In the genomic region with DNA sequence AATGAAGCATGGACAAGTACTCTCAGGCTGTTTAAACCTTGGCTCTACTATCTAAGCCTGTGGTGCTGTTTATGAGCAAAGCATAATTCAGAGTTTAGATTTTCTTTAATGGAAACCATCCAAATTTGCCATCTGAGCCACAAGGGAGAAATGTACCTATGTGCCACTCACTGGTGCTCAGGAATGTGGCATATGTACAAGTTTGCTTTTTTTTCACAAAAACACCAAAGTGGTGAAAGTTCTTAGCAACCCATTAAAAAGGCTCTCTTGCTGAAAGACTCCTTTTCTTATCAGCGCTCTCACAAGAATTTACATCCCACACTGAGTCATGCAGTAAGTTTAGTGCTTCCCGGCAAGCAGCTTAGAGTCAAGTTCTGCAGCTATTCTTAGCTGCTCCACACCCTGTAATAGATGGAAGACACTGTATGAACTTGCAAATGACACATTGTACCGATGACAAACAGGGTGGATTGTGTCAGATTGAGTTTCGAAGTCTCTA, we compare ENCODE assay signal across 10 cellular contexts. TPM values are rescaled to one million over a fixed set of nuclear protein-coding genes. Genes with fewer than 3 reads are reported as not detected.
DNase-seq lines count a peak whose midpoint lies in the region; ATAC-seq, FAIRE-seq and TF ChIP-seq lines count a peak whose summit lies in the region.
"Had no signal": no experiment of that assay in that cellular context is flagged by ENCODE, and none has a peak within 500 bp of the region (broad histone marks: within the 10 kb centered on the region; RNA-seq: fewer than 3 reads in every experiment).

No MANE protein-coding gene starts in this region.

- no peaks in the 10 kb centered on the region for H3K36me3 ChIP-seq in liver (ENCODE audit: control insufficient read depth in 4 of 4, insufficient read depth in 3 of 4, low read depth in 1 of 4, low read length in 3 of 4)
- H3K36me3 ChIP-seq in HepG2 (replicated peaks in 1 of 2; ENCODE audit: control insufficient read depth in 1 of 2, insufficient read depth in 2 of 2, low read length in 2 of 2) = no peaks in the 10 kb centered on the region
- H3K36me3 ChIP-seq in lower lobe of right lung = no peaks in the 10 kb centered on the region
- H3K36me3 ChIP-seq: ascending aorta had no signal

- H2AFZ ChIP-seq in HepG2 (ENCODE audit: low read length) = no peak overlapping the region

- TF ChIP-seq CTCF in liver (IDR thresholded peaks at IDR 0.05; ENCODE audit: low read depth, low read length, missing input control) = no peak
- TF ChIP-seq CTCF in HepG2 (CRISPR knock-in tag; IDR thresholded peaks at IDR 0.05) = no peak
- TF ChIP-seq CTCF in coronary artery (IDR thresholded peaks at IDR 0.05) = no peak
- TF ChIP-seq CTCF in lower lobe of right lung (IDR thresholded peaks at IDR 0.05) = no peak

- H4K20me1 ChIP-seq in HepG2 (ENCODE audit: insufficient read depth, low read length) = no peaks in the 10 kb centered on the region

- no TSS peak for BruUV-seq in HepG2 (replicated peaks; lab: Mats Ljungman, UMichigan)

- no peak for DNase-seq in HepG2 (ENCODE audit: low spot score)
- no peak for DNase-seq in coronary artery (ENCODE audit: low spot score)
- no peak for DNase-seq in lower lobe of right lung
- DNase-seq in activated CD8-positive, alpha-beta T cell treated with anti-CD3 and anti-CD28 coated beads, Interleukin-2, amount 10 ng/mL, durations not matched to agents 7 days and 5 days = no peak
- no peak for DNase-seq in GM19240 (ENCODE audit: insufficient read length, low spot score)

- no peaks in the 10 kb centered on the region for H3K4me1 Mint-ChIP-seq in activated CD8-positive, alpha-beta T cell treated with anti-CD3 and anti-CD28 coated beads, Interleukin-2, amount 10 ng/mL, durations not matched to agents 7 days and 5 days (ENCODE audit: low read depth)

- ATAC-seq in HepG2 (no peak), lower lobe of right lung (peak; percentile 95 to 98), HG03159 (IDR thresholded peaks at IDR 0.05; ENCODE audit: unreplicated experiment) (no peak), GM19035 (IDR thresholded peaks at IDR 0.05; ENCODE audit: unreplicated experiment) (no peak)
- ATAC-seq in activated CD8-positive, alpha-beta T cell treated with anti-CD3 and anti-CD28 coated beads, Interleukin-2, amount 10 ng/mL, durations not matched to agents 7 days and 5 days = no peak

- H3K9me3 Mint-ChIP-seq in activated CD8-positive, alpha-beta T cell treated with anti-CD3 and anti-CD28 coated beads, Interleukin-2, amount 10 ng/mL, durations not matched to agents 7 days and 5 days (ENCODE audit: insufficient read depth) = no peaks in the 10 kb centered on the region

- in situ Hi-C loops in HepG2 (cut with HindIII; ENCODE audit: extremely low pct_ligation_motif_present, low pct_unique_long_range_greater_than_20kb) = no loop called here

- FAIRE-seq in HepG2 (lab: Jason Lieb, UNC) = no peak

- H3K27ac Mint-ChIP-seq in activated CD8-positive, alpha-beta T cell treated with anti-CD3 and anti-CD28 coated beads, Interleukin-2, amount 10 ng/mL, durations not matched to agents 7 days and 5 days = no peak overlapping the region

- no peak overlapping the region for H3K9ac ChIP-seq in liver (ENCODE audit: low read depth in 1 of 2, low read length in 2 of 2)
- H3K9ac ChIP-seq in HepG2 (ENCODE audit: insufficient read depth, low read depth, low read length) = no peak overlapping the region

- POLR2A ChIA-PET in HepG2 (lab: Yijun Ruan, JAX) = no interaction called here
- POLR2A ChIA-PET in activated CD8-positive, alpha-beta T cell treated with anti-CD3 and anti-CD28 coated beads, Interleukin-2, amount 10 ng/mL, durations not matched to agents 7 days and 5 days (lab: Charles Lee) = no interaction called here

- no peaks in the 10 kb centered on the region for H3K79me2 ChIP-seq in HepG2 (ENCODE audit: insufficient read depth, low read length)

- H3K4me2 ChIP-seq in HepG2 (ENCODE audit: low read depth, low read length) = no peak overlapping the region

- H3K4me1 ChIP-seq in liver (ENCODE audit: control insufficient read depth in 4 of 4, insufficient read depth in 4 of 4, low read length in 3 of 4) (peaks cover 0 to 20% (median 15%) of the 10 kb centered on the region in 4 donors), HepG2 (ENCODE audit: insufficient read depth, low read length) (peaks cover 9% of the 10 kb centered on the region), lower lobe of right lung (no peaks in the 10 kb centered on the region)
- H3K4me1 ChIP-seq: ascending aorta had no signal

- no peak for TF ChIP-seq RAD21 in liver (IDR thresholded peaks at IDR 0.05)
- no peak for TF ChIP-seq RAD21 in HepG2 (CRISPR knock-in tag; IDR thresholded peaks at IDR 0.05)

- H3K27me3 ChIP-seq in liver (ENCODE audit: control insufficient read depth in 4 of 4, insufficient read depth in 4 of 4, low read length in 3 of 4) = no peaks in the 10 kb centered on the region
- no peaks in the 10 kb centered on the region for H3K27me3 ChIP-seq in HepG2 (ENCODE audit: control insufficient read depth in 1 of 2, insufficient read depth in 2 of 2, low read length in 2 of 2)
- no peaks in the 10 kb centered on the region for H3K27me3 ChIP-seq in lower lobe of right lung (ENCODE audit: low read depth)
- H3K27me3 ChIP-seq: ascending aorta had no signal

- H3K4me3 ChIP-seq in liver (ENCODE audit: low read depth in 1 of 3, low read length in 3 of 3) (no peak overlapping the region), HepG2 (replicated peaks in 1 of 3; ENCODE audit: insufficient read depth in 1 of 3, low read depth in 2 of 3, low read length in 3 of 3) (no peak overlapping the region), coronary artery (peak overlapping the region; percentile 42), lower lobe of right lung (peak overlapping the region; percentile 2)
- H3K4me3 ChIP-seq: ascending aorta had no signal

- H3K27ac ChIP-seq in liver (ENCODE audit: low read depth in 1 of 2, low read length in 2 of 2) = no peak overlapping the region
- H3K27ac ChIP-seq in HepG2 (ENCODE audit: extremely low read length, insufficient read depth, low read length) = no peak overlapping the region
- H3K27ac ChIP-seq in coronary artery = peak overlapping the region in 1 of 2 donors; percentile 26
- H3K27ac ChIP-seq in lower lobe of right lung = no peak overlapping the region
- H3K27ac ChIP-seq: ascending aorta, C4-2B had no signal

- H3K36me3 Mint-ChIP-seq in activated CD8-positive, alpha-beta T cell treated with anti-CD3 and anti-CD28 coated beads, Interleukin-2, amount 10 ng/mL, durations not matched to agents 7 days and 5 days (ENCODE audit: low read depth) = no peaks in the 10 kb centered on the region

- H3K27me3 Mint-ChIP-seq in activated CD8-positive, alpha-beta T cell treated with anti-CD3 and anti-CD28 coated beads, Interleukin-2, amount 10 ng/mL, durations not matched to agents 7 days and 5 days (ENCODE audit: low read depth) = no peaks in the 10 kb centered on the region

- intact Hi-C loops in HepG2 (cut with micrococcal nuclease; ENCODE audit: unreplicated experiment) = no loop called here
- intact Hi-C loops in lower lobe of right lung (cut with DNase I) = no loop called here

- no peak overlapping the region for H3K4me3 Mint-ChIP-seq in activated CD8-positive, alpha-beta T cell treated with anti-CD3 and anti-CD28 coated beads, Interleukin-2, amount 10 ng/mL, durations not matched to agents 7 days and 5 days

- TF ChIP-seq EP300 in HepG2 (IDR thresholded peaks at IDR 0.05; ENCODE audit: low read depth in 2 of 2, low read length in 2 of 2) (no peak), HepG2 (CRISPR knock-in tag; IDR thresholded peaks at IDR 0.05; ENCODE audit: borderline replicate concordance) (no peak)

- TF ChIP-seq POLR2A in HepG2 (IDR thresholded peaks at IDR 0.05; ENCODE audit: insufficient read depth in 1 of 2, low read depth in 2 of 2, low read length in 2 of 2) = no peak

- 57% methylated on average over 4 of the region's 4 CpGs for WGBS in liver
- WGBS in HepG2 (ENCODE audit: low lambda C conversion rate) = 36% methylated on average over 4 of the region's 4 CpGs

- H3K9me3 ChIP-seq in liver (ENCODE audit: control insufficient read depth in 4 of 4, low read length in 3 of 4) (no peaks in the 10 kb centered on the region), HepG2 (ENCODE audit: low read length) (no peaks in the 10 kb centered on the region), lower lobe of right lung (no peaks in the 10 kb centered on the region)
- H3K9me3 ChIP-seq: ascending aorta had no signal

- CTCF ChIA-PET in HepG2 (lab: Yijun Ruan, JAX; ENCODE audit: low intra/inter-chr PET ratio, low total read pairs) = no interaction called here
- CTCF ChIA-PET in activated CD8-positive, alpha-beta T cell treated with anti-CD3 and anti-CD28 coated beads, Interleukin-2, amount 10 ng/mL, durations not matched to agents 7 days and 5 days (lab: Charles Lee) = no interaction called here

TF ChIP-seq in liver, 16 proteins besides CTCF, POLR2A, EP300 and RAD21 (continues in another document):
- TF ChIP-seq HNF4A (conservative IDR thresholded peaks at IDR 0.05) = no peak

RNA-seq across cellular contexts. Expression of gene MLIP, which starts 57.3 kb away (rescaled TPM):
- total RNA-seq in liver (1 to 10 TPM; 2.0 to 2.3 TPM), HepG2 (2016; rRNA removed; fragmentation: Illumina TruSeq; extraction: Trizol) (0.33 TPM in 1 of 2 replicates, not detected in the other), lower lobe of right lung (not detected)
- polyA plus RNA-seq in liver (1 to 10 TPM; 4.1 to 6.0 TPM), HepG2 (2011; rRNA removed) (0.08 TPM in 1 of 2 replicates, not detected in the other)
- not detected in 2 replicates for total RNA-seq in HepG2 (2016; cell fraction: cytosol; rRNA removed; fragmentation: Illumina TruSeq; extraction: Trizol; ENCODE audit: low read depth)
- total RNA-seq in HepG2 (2016; cell fraction: insoluble cytoplasmic fraction; rRNA removed; fragmentation: Illumina TruSeq; extraction: Trizol) = 0.15 and 0.24 TPM in 2 replicates
- total RNA-seq in HepG2 (2016; cell fraction: membrane; rRNA removed; fragmentation: Illumina TruSeq; extraction: Trizol) = not detected in 2 replicates
- total RNA-seq in HepG2 (2016; cell fraction: nucleus; rRNA removed; fragmentation: Illumina TruSeq; extraction: Trizol) = 0.78 and 1.1 TPM in 2 replicates
- not detected in 2 replicates for polyA plus RNA-seq in HepG2 (2011; cell fraction: cytosol; rRNA removed)
- polyA plus RNA-seq in HepG2 (2011; cell fraction: nucleus; rRNA removed) = not detected in 2 replicates
- polyA plus RNA-seq in HepG2 (2012) = not detected in 2 replicates
- polyA plus RNA-seq in HepG2 (2016; cell fraction: cytosol; fragmentation: Illumina TruSeq; extraction: Trizol; ENCODE audit: low read depth) = not detected in 2 replicates
- not detected in 2 replicates for polyA plus RNA-seq in HepG2 (2016; cell fraction: insoluble cytoplasmic fraction; fragmentation: Illumina TruSeq; extraction: Trizol; ENCODE audit: low read depth)
- polyA plus RNA-seq in HepG2 (2016; cell fraction: membrane; fragmentation: Illumina TruSeq; extraction: Trizol; ENCODE audit: low read depth) = not detected in 2 replicates
- polyA plus RNA-seq in HepG2 (2016; cell fraction: nucleus; fragmentation: Illumina TruSeq; extraction: Trizol; ENCODE audit: insufficient read depth, low read depth) = not detected in 2 replicates
- polyA minus RNA-seq in HepG2 (2011; rRNA and poly(A)+ RNA removed; ENCODE audit: low replicate concordance) = 0.54 TPM in 1 of 2 replicates, not detected in the other
- polyA minus RNA-seq in HepG2 (2011; cell fraction: cytosol; rRNA and poly(A)+ RNA removed) = not detected in 2 replicates
- 7.8 TPM in 1 of 2 replicates, not detected in the other for polyA minus RNA-seq in HepG2 (2011; cell fraction: nucleus; rRNA and poly(A)+ RNA removed)
- not detected for total RNA-seq in activated CD8-positive, alpha-beta T cell treated with anti-CD3 and anti-CD28 coated beads, Interleukin-2, amount 10 ng/mL, durations not matched to agents 7 days and 5 days
- total RNA-seq: ascending aorta had no signal

Comparison
In these comparisons a context has a peak if more than half of its experiments do, and no peak if none do; other contexts are left out.
1. H3K4me3 ChIP-seq: peak in coronary artery (single experiment) and lower lobe of right lung (single experiment); none in liver (0 of 3) and HepG2 (0 of 3).
2. ATAC-seq: peak in lower lobe of right lung (2 of 2); none in HepG2 (single experiment), activated CD8-positive, alpha-beta T cell treated with anti-CD3 and anti-CD28 coated beads, Interleukin-2, amount 10 ng/mL, durations not matched to agents 7 days and 5 days (single experiment), HG03159 (single experiment) and GM19035 (single experiment).